In the genomic region with DNA sequence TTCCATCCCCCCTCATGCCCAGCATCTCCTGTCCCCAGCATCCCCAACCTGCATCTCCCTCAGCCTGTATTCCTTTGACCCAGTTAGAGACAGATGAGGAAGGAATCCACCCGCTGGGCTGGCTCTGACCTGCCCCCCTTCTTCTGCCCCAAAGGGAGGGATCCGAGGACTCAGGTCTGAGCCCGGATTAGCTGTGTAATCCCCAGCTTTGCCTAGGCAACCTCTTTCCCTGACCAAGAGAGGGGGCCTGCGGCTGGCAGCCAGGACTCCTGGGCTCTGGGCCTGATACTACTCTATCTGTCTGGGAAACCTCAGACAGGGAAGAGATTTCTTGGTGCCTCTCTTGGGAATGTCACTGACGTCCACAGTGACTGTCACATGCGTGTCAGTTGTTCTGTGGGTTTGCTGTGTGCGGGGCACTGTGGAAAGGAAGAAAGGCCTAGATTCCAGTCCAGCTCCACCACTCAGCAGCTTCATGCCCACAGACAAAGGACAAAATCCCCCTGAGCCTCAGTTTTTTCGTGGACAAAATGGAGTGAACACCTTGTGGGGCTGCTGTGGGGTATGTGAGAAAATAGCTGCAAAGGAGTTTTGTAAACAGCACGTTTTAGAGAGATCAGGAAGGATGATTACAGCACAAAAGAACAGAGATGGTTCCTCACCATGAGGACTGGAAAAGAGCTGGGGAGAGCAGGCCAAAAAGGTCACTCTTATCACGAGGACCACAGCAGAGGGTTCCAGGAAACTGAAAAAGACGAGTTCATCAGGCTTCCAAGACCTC, we compare ENCODE assay signal across 1 cellular context.
TF ChIP-seq lines count a peak whose summit lies in the region.

No MANE protein-coding gene starts in this region.

TF ChIP-seq in K562, 482 proteins besides CTCF, POLR2A, EP300 and RAD21 (continued from another document and continues in another):
- TF ChIP-seq, protein P1, sequence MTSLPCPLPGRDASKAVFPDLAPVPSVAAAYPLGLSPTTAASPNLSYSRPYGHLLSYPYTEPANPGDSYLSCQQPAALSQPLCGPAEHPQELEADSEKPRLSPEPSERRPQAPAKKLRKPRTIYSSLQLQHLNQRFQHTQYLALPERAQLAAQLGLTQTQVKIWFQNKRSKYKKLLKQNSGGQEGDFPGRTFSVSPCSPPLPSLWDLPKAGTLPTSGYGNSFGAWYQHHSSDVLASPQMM (CRISPR knock-in tag; IDR thresholded peaks at IDR 0.05) = no peak
- TF ChIP-seq TAF7 (tag; IDR thresholded peaks at IDR 0.05) (no peak; the same call in 1 of the 2 replicates), BRD9 (IDR thresholded peaks at IDR 0.05; ENCODE audit: low read depth, partially characterized antibody) (peak; percentile 40), CBX5 (IDR thresholded peaks at IDR 0.05; ENCODE audit: borderline replicate concordance, low read depth) (no peak), SAFB2 (IDR thresholded peaks at IDR 0.05; ENCODE audit: borderline replicate concordance, low read depth, low read length, severe bottlenecking) (no peak), HOXB6 (CRISPR knock-in tag; IDR thresholded peaks at IDR 0.05; ENCODE audit: borderline replicate concordance) (no peak), ZNF384 (IDR thresholded peaks at IDR 0.05; ENCODE audit: low read depth, low read length) (no peak), ZNF12 (CRISPR knock-in tag; IDR thresholded peaks at IDR 0.05) (no peak), CC2D1A (IDR thresholded peaks at IDR 0.05) (no peak), CBX8 (IDR thresholded peaks at IDR 0.05; ENCODE audit: borderline replicate concordance, extremely low read depth, low read depth, low read length, poor library complexity, severe bottlenecking) (no peak), SMARCC2 (IDR thresholded peaks at IDR 0.05; ENCODE audit: low read depth) (peak; percentile 19; the same call in 1 of the 2 replicates), ZKSCAN3 (CRISPR knock-in tag; IDR thresholded peaks at IDR 0.05) (no peak), HDAC6 (IDR thresholded peaks at IDR 0.05; ENCODE audit: low read depth, low read length) (no peak), CHD1 (IDR thresholded peaks at IDR 0.05; ENCODE audit: low read length) (no peak), SIX5 (IDR thresholded peaks at IDR 0.05; ENCODE audit: borderline replicate concordance in 1 of 2, insufficient read depth in 1 of 2, low read depth in 1 of 2, low read length in 2 of 2) (no peak), TCFL5 (CRISPR knock-in tag; conservative IDR thresholded peaks at IDR 0.05) (no peak), FOXJ2 (tag; IDR thresholded peaks at IDR 0.05) (no peak), ZNF175 (CRISPR knock-in tag; IDR thresholded peaks at IDR 0.05; ENCODE audit: low read depth) (0 out of 2 replicates have a peak, but pooled peaks have one; percentile 48), ELF4 (CRISPR knock-in tag; IDR thresholded peaks at IDR 0.05) (peak; percentile 43; the same call in 1 of the 2 replicates), HDAC1 (IDR thresholded peaks at IDR 0.05) (no peak), NFATC3 (IDR thresholded peaks at IDR 0.05) (no peak), FIP1L1 (IDR thresholded peaks at IDR 0.05; ENCODE audit: low read depth, low read length, poor library complexity, severe bottlenecking) (no peak), TARDBP (IDR thresholded peaks at IDR 0.05) (0 out of 2 replicates have a peak, but pooled peaks have one; percentile 46), ZFPM2 (CRISPR knock-in tag; IDR thresholded peaks at IDR 0.05) (no peak), IRF1 (CRISPR knock-in tag; IDR thresholded peaks at IDR 0.05; ENCODE audit: borderline replicate concordance) (no peak), CXXC5 (CRISPR knock-in tag; IDR thresholded peaks at IDR 0.05) (peak; percentile 65), HIVEP1 (CRISPR knock-in tag; IDR thresholded peaks at IDR 0.05) (no peak), ZNF318 (IDR thresholded peaks at IDR 0.05; ENCODE audit: borderline replicate concordance in 1 of 2, low read depth in 1 of 2) (no peak), CBFA2T3 (IDR thresholded peaks at IDR 0.05) (peak; percentile 85), SRF (CRISPR knock-in tag; IDR thresholded peaks at IDR 0.05) (0 out of 4 replicates have a peak, but pooled peaks of 1 of the 2 experiments have one; percentile 13), ATF7 (IDR thresholded peaks at IDR 0.05) (no peak), MAZ (CRISPR knock-in tag; conservative IDR thresholded peaks at IDR 0.05 in 1 of 2, IDR thresholded peaks at IDR 0.05 in 1 of 2) (0 out of 4 replicates have a peak, but pooled peaks have one; percentile 40 to 56), ZNF174 (CRISPR knock-in tag; IDR thresholded peaks at IDR 0.05) (no peak), MECOM (CRISPR knock-in tag; IDR thresholded peaks at IDR 0.05) (no peak), ZNF445 (CRISPR knock-in tag; IDR thresholded peaks at IDR 0.05; ENCODE audit: low read depth) (no peak), BHLHE40 (IDR thresholded peaks at IDR 0.05; ENCODE audit: low read length) (peak; percentile 86), GABPB1 (CRISPR knock-in tag; IDR thresholded peaks at IDR 0.05) (0 out of 2 replicates have a peak, but pooled peaks have one; percentile 26), SUPT5H (IDR thresholded peaks at IDR 0.05) (no peak)
- TF ChIP-seq, protein P2, sequence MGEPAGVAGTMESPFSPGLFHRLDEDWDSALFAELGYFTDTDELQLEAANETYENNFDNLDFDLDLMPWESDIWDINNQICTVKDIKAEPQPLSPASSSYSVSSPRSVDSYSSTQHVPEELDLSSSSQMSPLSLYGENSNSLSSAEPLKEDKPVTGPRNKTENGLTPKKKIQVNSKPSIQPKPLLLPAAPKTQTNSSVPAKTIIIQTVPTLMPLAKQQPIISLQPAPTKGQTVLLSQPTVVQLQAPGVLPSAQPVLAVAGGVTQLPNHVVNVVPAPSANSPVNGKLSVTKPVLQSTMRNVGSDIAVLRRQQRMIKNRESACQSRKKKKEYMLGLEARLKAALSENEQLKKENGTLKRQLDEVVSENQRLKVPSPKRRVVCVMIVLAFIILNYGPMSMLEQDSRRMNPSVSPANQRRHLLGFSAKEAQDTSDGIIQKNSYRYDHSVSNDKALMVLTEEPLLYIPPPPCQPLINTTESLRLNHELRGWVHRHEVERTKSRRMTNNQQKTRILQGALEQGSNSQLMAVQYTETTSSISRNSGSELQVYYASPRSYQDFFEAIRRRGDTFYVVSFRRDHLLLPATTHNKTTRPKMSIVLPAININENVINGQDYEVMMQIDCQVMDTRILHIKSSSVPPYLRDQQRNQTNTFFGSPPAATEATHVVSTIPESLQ (CRISPR knock-in tag; IDR thresholded peaks at IDR 0.05) = no peak
- TF ChIP-seq, protein P3, sequence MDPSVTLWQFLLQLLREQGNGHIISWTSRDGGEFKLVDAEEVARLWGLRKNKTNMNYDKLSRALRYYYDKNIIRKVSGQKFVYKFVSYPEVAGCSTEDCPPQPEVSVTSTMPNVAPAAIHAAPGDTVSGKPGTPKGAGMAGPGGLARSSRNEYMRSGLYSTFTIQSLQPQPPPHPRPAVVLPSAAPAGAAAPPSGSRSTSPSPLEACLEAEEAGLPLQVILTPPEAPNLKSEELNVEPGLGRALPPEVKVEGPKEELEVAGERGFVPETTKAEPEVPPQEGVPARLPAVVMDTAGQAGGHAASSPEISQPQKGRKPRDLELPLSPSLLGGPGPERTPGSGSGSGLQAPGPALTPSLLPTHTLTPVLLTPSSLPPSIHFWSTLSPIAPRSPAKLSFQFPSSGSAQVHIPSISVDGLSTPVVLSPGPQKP (CRISPR knock-in tag; IDR thresholded peaks at IDR 0.05) = no peak
- TF ChIP-seq, protein P4, sequence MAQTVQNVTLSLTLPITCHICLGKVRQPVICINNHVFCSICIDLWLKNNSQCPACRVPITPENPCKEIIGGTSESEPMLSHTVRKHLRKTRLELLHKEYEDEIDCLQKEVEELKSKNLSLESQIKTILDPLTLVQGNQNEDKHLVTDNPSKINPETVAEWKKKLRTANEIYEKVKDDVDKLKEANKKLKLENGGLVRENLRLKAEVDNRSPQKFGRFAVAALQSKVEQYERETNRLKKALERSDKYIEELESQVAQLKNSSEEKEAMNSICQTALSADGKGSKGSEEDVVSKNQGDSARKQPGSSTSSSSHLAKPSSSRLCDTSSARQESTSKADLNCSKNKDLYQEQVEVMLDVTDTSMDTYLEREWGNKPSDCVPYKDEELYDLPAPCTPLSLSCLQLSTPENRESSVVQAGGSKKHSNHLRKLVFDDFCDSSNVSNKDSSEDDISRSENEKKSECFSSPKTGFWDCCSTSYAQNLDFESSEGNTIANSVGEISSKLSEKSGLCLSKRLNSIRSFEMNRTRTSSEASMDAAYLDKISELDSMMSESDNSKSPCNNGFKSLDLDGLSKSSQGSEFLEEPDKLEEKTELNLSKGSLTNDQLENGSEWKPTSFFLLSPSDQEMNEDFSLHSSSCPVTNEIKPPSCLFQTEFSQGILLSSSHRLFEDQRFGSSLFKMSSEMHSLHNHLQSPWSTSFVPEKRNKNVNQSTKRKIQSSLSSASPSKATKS (CRISPR knock-in tag; IDR thresholded peaks at IDR 0.05) = no peak
- TF ChIP-seq, protein P5, sequence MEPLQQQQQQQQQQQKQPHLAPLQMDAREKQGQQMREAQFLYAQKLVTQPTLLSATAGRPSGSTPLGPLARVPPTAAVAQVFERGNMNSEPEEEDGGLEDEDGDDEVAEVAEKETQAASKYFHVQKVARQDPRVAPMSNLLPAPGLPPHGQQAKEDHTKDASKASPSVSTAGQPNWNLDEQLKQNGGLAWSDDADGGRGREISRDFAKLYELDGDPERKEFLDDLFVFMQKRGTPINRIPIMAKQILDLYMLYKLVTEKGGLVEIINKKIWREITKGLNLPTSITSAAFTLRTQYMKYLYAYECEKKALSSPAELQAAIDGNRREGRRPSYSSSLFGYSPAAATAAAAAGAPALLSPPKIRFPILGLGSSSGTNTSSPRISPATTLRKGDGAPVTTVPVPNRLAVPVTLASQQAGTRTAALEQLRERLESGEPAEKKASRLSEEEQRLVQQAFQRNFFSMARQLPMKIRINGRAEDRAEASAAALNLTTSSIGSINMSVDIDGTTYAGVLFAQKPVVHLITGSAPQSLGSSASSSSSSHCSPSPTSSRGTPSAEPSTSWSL (CRISPR knock-in tag; IDR thresholded peaks at IDR 0.05; ENCODE audit: borderline replicate concordance) = no peak
- TF ChIP-seq, protein P6, sequence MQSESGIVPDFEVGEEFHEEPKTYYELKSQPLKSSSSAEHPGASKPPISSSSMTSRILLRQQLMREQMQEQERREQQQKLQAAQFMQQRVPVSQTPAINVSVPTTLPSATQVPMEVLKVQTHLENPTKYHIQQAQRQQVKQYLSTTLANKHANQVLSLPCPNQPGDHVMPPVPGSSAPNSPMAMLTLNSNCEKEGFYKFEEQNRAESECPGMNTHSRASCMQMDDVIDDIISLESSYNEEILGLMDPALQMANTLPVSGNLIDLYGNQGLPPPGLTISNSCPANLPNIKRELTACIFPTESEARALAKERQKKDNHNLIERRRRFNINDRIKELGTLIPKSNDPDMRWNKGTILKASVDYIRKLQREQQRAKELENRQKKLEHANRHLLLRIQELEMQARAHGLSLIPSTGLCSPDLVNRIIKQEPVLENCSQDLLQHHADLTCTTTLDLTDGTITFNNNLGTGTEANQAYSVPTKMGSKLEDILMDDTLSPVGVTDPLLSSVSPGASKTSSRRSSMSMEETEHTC (IDR thresholded peaks at IDR 0.05) = 0 out of 2 replicates have a peak, but pooled peaks have one; percentile 28
